19 cellular contexts compared by ENCODE assay signal in genomic region chr4:168645933-168646768, GRCh38.
DNase-seq lines count a peak whose midpoint lies in the region; ATAC-seq and TF ChIP-seq lines count a peak whose summit lies in the region.
"Had no signal": no experiment of that assay in that cellular context is flagged by ENCODE, and none has a peak within 500 bp of the region (broad histone marks: within the 10 kb centered on the region; RNA-seq: fewer than 3 reads in every experiment).

No MANE protein-coding gene starts in this region.

- intact Hi-C loops in esophagus muscularis mucosa (cut with DNase I), result no loop called here
- intact Hi-C loops in thyroid gland (cut with DNase I), result loop anchor here (10.0 kb wide), 1 partner anchor 61 kb away; no protein-coding TSS in a partner anchor
- intact Hi-C loops in naive thymus-derived CD4-positive, alpha-beta T cell (cut with micrococcal nuclease), result no loop called here

- no peaks in the 10 kb centered on the region for H3K9me3 Mint-ChIP-seq in chondrocyte (ENCODE audit: low read depth)
- H3K9me3 Mint-ChIP-seq in naive thymus-derived CD4-positive, alpha-beta T cell, result no peaks in the 10 kb centered on the region
- H3K9me3 Mint-ChIP-seq: stimulated activated naive CD8-positive, alpha-beta T cell treated with anti-CD3 and anti-CD28 coated beads, Interleukin-15, amount 100 ng/mL, for 72 hours had no signal

- peak; percentile 31 for TF ChIP-seq CTCF in chondrocyte (IDR thresholded peaks at IDR 0.05)
- no peak for TF ChIP-seq CTCF in osteoblast (IDR thresholded peaks at IDR 0.05; ENCODE audit: extremely low read depth, low read depth, low read length)
- no peak for TF ChIP-seq CTCF in esophagus muscularis mucosa (IDR thresholded peaks at IDR 0.05)
- no peak for TF ChIP-seq CTCF in thyroid gland (IDR thresholded peaks at IDR 0.05)

- POLR2A ChIA-PET in naive thymus-derived CD4-positive, alpha-beta T cell (lab: Charles Lee), result no interaction called here

- no peak overlapping the region for H2AFZ ChIP-seq in osteoblast (ENCODE audit: low read length)

- no peak for TF ChIP-seq POLR2A in esophagus muscularis mucosa (IDR thresholded peaks at IDR 0.05; ENCODE audit: low read depth)
- no peak for TF ChIP-seq POLR2A in thyroid gland (IDR thresholded peaks at IDR 0.05)

- H3K79me2 ChIP-seq in osteoblast (ENCODE audit: insufficient read depth, low read length), result peaks cover 85% of the 10 kb centered on the region

- no peaks in the 10 kb centered on the region for H3K27me3 ChIP-seq in osteoblast (ENCODE audit: insufficient read depth, low read length)
- no peaks in the 10 kb centered on the region for H3K27me3 ChIP-seq in esophagus muscularis mucosa
- no peaks in the 10 kb centered on the region for H3K27me3 ChIP-seq in thyroid gland
- no peaks in the 10 kb centered on the region for H3K27me3 ChIP-seq in naive thymus-derived CD4-positive, alpha-beta T cell (ENCODE audit: control insufficient read depth in 2 of 2, insufficient read depth in 2 of 2, low read length in 2 of 2)

- peak overlapping the region; percentile 98 for H3K27ac Mint-ChIP-seq in chondrocyte (ENCODE audit: unreplicated experiment)
- H3K27ac Mint-ChIP-seq in naive thymus-derived CD4-positive, alpha-beta T cell, result no peak overlapping the region
- H3K27ac Mint-ChIP-seq: stimulated activated naive CD8-positive, alpha-beta T cell treated with anti-CD3 and anti-CD28 coated beads, Interleukin-15, amount 100 ng/mL, for 72 hours had no signal

- DNase-seq in HT1080 (ENCODE audit: low read depth), result peak; percentile 18
- peak; percentile 27 for DNase-seq in NCI-H226
- DNase-seq in chondrocyte (ENCODE audit: low spot score), result no peak
- no peak for DNase-seq in osteoblast (ENCODE audit: insufficient read length, low spot score, missing footprints)
- DNase-seq in esophagus muscularis mucosa (ENCODE audit: extremely low spot score), result no peak
- DNase-seq in thyroid gland, result no peak
- no peak for DNase-seq in naive thymus-derived CD4-positive, alpha-beta T cell
- DNase-seq: activated CD8-positive, alpha-beta memory T cell treated with anti-CD3 and anti-CD28 coated beads, Interleukin-2, amount 50 U/mL, for 4 hours; AML-193; anterior cingulate cortex; DMS153; erythroblast; IMR-90; islet precursor cell; mucosa of descending colon; NCI-H1436; posterior cingulate gyrus; SHP77; stimulated activated naive CD8-positive, alpha-beta T cell treated with anti-CD3 and anti-CD28 coated beads, Interleukin-15, amount 100 ng/mL, for 72 hours had no signal

- H4K20me1 ChIP-seq in osteoblast (ENCODE audit: insufficient read depth, low read length), result peaks cover 8% of the 10 kb centered on the region

- no peak overlapping the region for H3K4me3 ChIP-seq in osteoblast (ENCODE audit: insufficient read depth, low read length)
- H3K4me3 ChIP-seq in esophagus muscularis mucosa, result no peak overlapping the region
- H3K4me3 ChIP-seq in thyroid gland (replicated peaks in 1 of 3), result no peak overlapping the region
- no peak overlapping the region for H3K4me3 ChIP-seq in naive thymus-derived CD4-positive, alpha-beta T cell (ENCODE audit: low read length)
- H3K4me3 ChIP-seq: mucosa of descending colon had no signal

- H3K27ac ChIP-seq in osteoblast (ENCODE audit: low read depth, low read length) (peak overlapping the region; percentile 15), esophagus muscularis mucosa (replicated peaks in 1 of 4) (no peak overlapping the region), thyroid gland (no peak overlapping the region)
- no peak overlapping the region for H3K27ac ChIP-seq in naive thymus-derived CD4-positive, alpha-beta T cell (ENCODE audit: low read depth, low read length)

- CTCF ChIA-PET in naive thymus-derived CD4-positive, alpha-beta T cell (lab: Charles Lee), result no interaction called here

- no peak overlapping the region for H3K4me2 ChIP-seq in osteoblast (ENCODE audit: insufficient read depth, low read length)

- H3K9me3 ChIP-seq in osteoblast (ENCODE audit: low read depth, low read length) (no peaks in the 10 kb centered on the region), esophagus muscularis mucosa (no peaks in the 10 kb centered on the region), thyroid gland (no peaks in the 10 kb centered on the region)
- H3K9me3 ChIP-seq in naive thymus-derived CD4-positive, alpha-beta T cell (ENCODE audit: control insufficient read depth in 2 of 3, low read length in 3 of 3), result no peaks in the 10 kb centered on the region
- H3K9me3 ChIP-seq: mucosa of descending colon had no signal

- H3K4me1 ChIP-seq in osteoblast (ENCODE audit: insufficient read depth, low read length) (peaks cover 44% of the 10 kb centered on the region), esophagus muscularis mucosa (peaks cover 5 to 24% (median 16%) of the 10 kb centered on the region in 4 donors), thyroid gland (peaks cover 49 to 50% of the 10 kb centered on the region in 2 donors)
- H3K4me1 ChIP-seq in naive thymus-derived CD4-positive, alpha-beta T cell (ENCODE audit: control insufficient read depth in 2 of 2, insufficient read depth in 2 of 2, low read length in 2 of 2), result no peaks in the 10 kb centered on the region

- TF ChIP-seq EP300 in esophagus muscularis mucosa (IDR thresholded peaks at IDR 0.05), result no peak

- H3K36me3 Mint-ChIP-seq in chondrocyte (ENCODE audit: low read depth), result peaks cover 3% of the 10 kb centered on the region
- H3K36me3 Mint-ChIP-seq in naive thymus-derived CD4-positive, alpha-beta T cell, result no peaks in the 10 kb centered on the region

- no peaks in the 10 kb centered on the region for H3K27me3 Mint-ChIP-seq in chondrocyte (ENCODE audit: low read depth)
- peaks cover 11 to 36% (median 29%) of the 10 kb centered on the region in 5 donors for H3K27me3 Mint-ChIP-seq in naive thymus-derived CD4-positive, alpha-beta T cell

- WGBS in esophagus muscularis mucosa, result 68% methylated on average over 8 of the region's 9 CpGs
- 57 to 59% methylated on average over 8 to 9 of the region's 9 CpGs for WGBS in thyroid gland, 2 donors

- H3K4me3 Mint-ChIP-seq in chondrocyte (ENCODE audit: unreplicated experiment), result peak overlapping the region; percentile 2
- H3K4me3 Mint-ChIP-seq in naive thymus-derived CD4-positive, alpha-beta T cell, result no peak overlapping the region
- H3K4me3 Mint-ChIP-seq: stimulated activated naive CD8-positive, alpha-beta T cell treated with anti-CD3 and anti-CD28 coated beads, Interleukin-15, amount 100 ng/mL, for 72 hours had no signal

- H3K4me1 Mint-ChIP-seq in chondrocyte (ENCODE audit: low read depth), result peaks cover 97% of the 10 kb centered on the region
- no peaks in the 10 kb centered on the region for H3K4me1 Mint-ChIP-seq in naive thymus-derived CD4-positive, alpha-beta T cell
- H3K4me1 Mint-ChIP-seq: stimulated activated naive CD8-positive, alpha-beta T cell treated with anti-CD3 and anti-CD28 coated beads, Interleukin-15, amount 100 ng/mL, for 72 hours had no signal

- no peak for ATAC-seq in naive thymus-derived CD4-positive, alpha-beta T cell
- ATAC-seq: mucosa of descending colon; stimulated activated naive CD8-positive, alpha-beta T cell treated with anti-CD3 and anti-CD28 coated beads, Interleukin-15, amount 100 ng/mL, for 72 hours had no signal

- H3K36me3 ChIP-seq in osteoblast (ENCODE audit: insufficient read depth, low read length) (no peaks in the 10 kb centered on the region), esophagus muscularis mucosa (no peaks in the 10 kb centered on the region), thyroid gland (no peaks in the 10 kb centered on the region)
- no peaks in the 10 kb centered on the region for H3K36me3 ChIP-seq in naive thymus-derived CD4-positive, alpha-beta T cell (ENCODE audit: control insufficient read depth in 2 of 3, insufficient read depth in 3 of 3, low read length in 3 of 3)

Comparison
In these comparisons a context has a peak if more than half of its experiments do, and no peak if none do; other contexts are left out.
1. DNase-seq: peak in HT1080 (single experiment) and NCI-H226 (single experiment); none in chondrocyte (single experiment), osteoblast (single experiment), esophagus muscularis mucosa (single experiment), thyroid gland (0 of 2) and naive thymus-derived CD4-positive, alpha-beta T cell (0 of 9).